19 cellular contexts compared by ENCODE assay signal in the genomic region with DNA sequence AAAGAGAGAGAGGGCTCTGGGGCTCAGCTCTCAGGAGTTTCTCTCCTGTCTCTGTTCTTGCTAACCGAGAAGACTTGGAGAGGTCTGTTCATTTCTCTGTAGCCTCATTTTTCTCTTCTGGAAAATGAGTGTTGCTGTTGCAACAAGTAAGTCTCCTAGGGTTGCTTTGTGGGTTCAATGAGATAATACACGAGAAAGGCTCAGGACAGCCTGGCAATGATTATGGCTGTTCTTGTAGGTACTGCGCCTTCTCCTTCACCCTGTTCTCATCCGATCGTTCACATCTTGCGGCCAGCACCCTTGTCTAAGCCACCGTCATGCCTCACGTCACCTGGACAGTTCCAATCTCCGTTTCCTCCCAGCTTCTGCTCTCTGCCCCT. TPM values are rescaled to one million over a fixed set of nuclear protein-coding genes. Genes with fewer than 3 reads are reported as not detected.
"Had no signal": no experiment of that assay in that cellular context is flagged by ENCODE, and none has a peak within 500 bp of the region (broad histone marks: within the 10 kb centered on the region; RNA-seq: fewer than 3 reads in every experiment).

No MANE protein-coding gene starts in this region.

- H3K9ac ChIP-seq: parathyroid adenoma had no signal

- H3K4me3 Mint-ChIP-seq: activated CD4-positive, alpha-beta memory T cell treated with anti-CD3 and anti-CD28 coated beads for 36 hours; activated CD4-positive, alpha-beta T cell treated with anti-CD3 and anti-CD28 coated beads for 36 hours; activated CD8-positive, alpha-beta memory T cell treated with anti-CD3 and anti-CD28 coated beads, Interleukin-2, amount 10 ng/mL, durations not matched to agents 7 days and 5 days; mesothelial cell of epicardium; stimulated activated naive B cell treated with anti-CD40 and anti-IgM and Interleukin-4, amounts not matched to agents 10 μg/mL and 1 μg/mL and 100 μg/mL, for 72 hours; T-helper 17 cell had no signal

- H3K27ac Mint-ChIP-seq: activated CD4-positive, alpha-beta memory T cell treated with anti-CD3 and anti-CD28 coated beads for 36 hours; activated CD4-positive, alpha-beta T cell treated with anti-CD3 and anti-CD28 coated beads for 36 hours; activated CD8-positive, alpha-beta memory T cell treated with anti-CD3 and anti-CD28 coated beads, Interleukin-2, amount 10 ng/mL, durations not matched to agents 7 days and 5 days; activated naive CD4-positive, alpha-beta T cell treated with anti-CD3 and anti-CD28 coated beads, Interleukin-2, amount 50 U/mL, for 72 hours; mesothelial cell of epicardium had no signal

- DNase-seq: activated CD4-positive, alpha-beta memory T cell treated with anti-CD3 and anti-CD28 coated beads for 36 hours; activated CD4-positive, alpha-beta T cell treated with anti-CD3 and anti-CD28 coated beads for 36 hours; activated CD8-positive, alpha-beta memory T cell treated with anti-CD3 and anti-CD28 coated beads, Interleukin-2, amount 10 ng/mL, durations not matched to agents 7 days and 5 days; activated T-cell treated with anti-CD3 and anti-CD28 coated beads, Interleukin-2, amount 50 U/mL, for 1 hour; amniotic stem cell; hippocampal formation; retina; stimulated activated CD4-positive, alpha-beta T cell treated with anti-CD3 and anti-CD28 coated beads, Interleukin-2, amount 100 ng/mL, for 48 hours; stimulated activated naive B cell treated with anti-CD40 and anti-IgM and Interleukin-4, amounts not matched to agents 10 μg/mL and 1 μg/mL and 100 μg/mL, for 72 hours; T-helper 17 cell; tibial artery had no signal

- H3K36me3 Mint-ChIP-seq: activated CD4-positive, alpha-beta memory T cell treated with anti-CD3 and anti-CD28 coated beads for 36 hours; activated CD8-positive, alpha-beta memory T cell treated with anti-CD3 and anti-CD28 coated beads, Interleukin-2, amount 10 ng/mL, durations not matched to agents 7 days and 5 days; activated naive CD4-positive, alpha-beta T cell treated with anti-CD3 and anti-CD28 coated beads, Interleukin-2, amount 50 U/mL, for 72 hours; mesothelial cell of epicardium; stimulated activated naive B cell treated with anti-CD40 and anti-IgM and Interleukin-4, amounts not matched to agents 10 μg/mL and 1 μg/mL and 100 μg/mL, for 72 hours had no signal

- H3K9me3 Mint-ChIP-seq: activated CD4-positive, alpha-beta memory T cell treated with anti-CD3 and anti-CD28 coated beads for 36 hours; activated naive CD4-positive, alpha-beta T cell treated with anti-CD3 and anti-CD28 coated beads, Interleukin-2, amount 50 U/mL, for 72 hours; mesothelial cell of epicardium; stimulated activated naive B cell treated with anti-CD40 and anti-IgM and Interleukin-4, amounts not matched to agents 10 μg/mL and 1 μg/mL and 100 μg/mL, for 72 hours had no signal

- H2AFZ ChIP-seq: parathyroid adenoma had no signal

- H3K9me3 ChIP-seq: esophagus muscularis mucosa, tibial artery had no signal

- ATAC-seq: activated CD4-positive, alpha-beta T cell treated with anti-CD3 and anti-CD28 coated beads for 36 hours; activated CD8-positive, alpha-beta memory T cell treated with anti-CD3 and anti-CD28 coated beads, Interleukin-2, amount 10 ng/mL, durations not matched to agents 7 days and 5 days; activated naive CD4-positive, alpha-beta T cell treated with anti-CD3 and anti-CD28 coated beads, Interleukin-2, amount 50 U/mL, for 72 hours; stimulated activated naive B cell treated with anti-CD40 and anti-IgM and Interleukin-4, amounts not matched to agents 10 μg/mL and 1 μg/mL and 100 μg/mL, for 72 hours; T-helper 17 cell had no signal

- H3K4me3 ChIP-seq: esophagus muscularis mucosa, tibial artery had no signal

- H3K36me3 ChIP-seq: esophagus muscularis mucosa, tibial artery had no signal

- H3K27ac ChIP-seq: parathyroid adenoma, tibial artery had no signal

- H3K79me2 ChIP-seq: parathyroid adenoma had no signal

- H3K4me1 Mint-ChIP-seq: activated CD8-positive, alpha-beta memory T cell treated with anti-CD3 and anti-CD28 coated beads, Interleukin-2, amount 10 ng/mL, durations not matched to agents 7 days and 5 days had no signal

- H3K4me1 ChIP-seq: parathyroid adenoma had no signal

- FAIRE-seq: colon, keratinocyte had no signal

- H3K27me3 ChIP-seq: tibial artery had no signal

RNA-seq across cellular contexts. Expression of gene C5AR1, which starts 4.1 kb away (rescaled TPM):
- polyA plus RNA-seq: neural cell had no signal

RNA-seq across cellular contexts. Expression of gene C5AR2, which starts 18.2 kb away (rescaled TPM):
- total RNA-seq: activated CD4-positive, alpha-beta T cell treated with anti-CD3 and anti-CD28 coated beads for 36 hours; activated naive CD4-positive, alpha-beta T cell treated with anti-CD3 and anti-CD28 coated beads, Interleukin-2, amount 50 U/mL, for 72 hours; fibroblast of villous mesenchyme; mesothelial cell of epicardium had no signal
- polyA plus RNA-seq: keratinocyte, neural cell had no signal
